ENCODE assay signal across 30 cellular contexts in genomic region chr11:23931443-23931842, GRCh38.
"Had no signal": no experiment of that assay in that cellular context is flagged by ENCODE, and none has a peak within 500 bp of the region (broad histone marks: within the 10 kb centered on the region; RNA-seq: fewer than 3 reads in every experiment).

No MANE protein-coding gene starts in this region.

- H3K27ac ChIP-seq: body of pancreas, cardiac muscle cell, colonic mucosa, esophagus muscularis mucosa, foreskin keratinocyte, gastrocnemius medialis, heart left ventricle had no signal

- H3K36me3 ChIP-seq: cardiac muscle cell, colonic mucosa, esophagus muscularis mucosa, gastrocnemius medialis, heart left ventricle had no signal

- H3K4me1 ChIP-seq: body of pancreas, colonic mucosa, foreskin keratinocyte, gastrocnemius medialis had no signal

- DNase-seq: activated CD4-positive, alpha-beta T cell treated with anti-CD3 and anti-CD28 coated beads for 1 hour; activated CD4-positive, alpha-beta T cell treated with anti-CD3 and anti-CD28 coated beads for 4 hours; activated CD4-positive, alpha-beta T cell treated with anti-CD3 and anti-CD28 coated beads, Interleukin-2, amount 10 ng/mL, durations not matched to agents 7 days and 5 days; activated CD4-positive, alpha-beta T cell treated with anti-CD3 and anti-CD28 coated beads, Interleukin-2, amount 50 U/mL, for 48 hours; activated CD8-positive, alpha-beta memory T cell treated with anti-CD3 and anti-CD28 coated beads for 24 hours; activated CD8-positive, alpha-beta T cell treated with anti-CD3 and anti-CD28 coated beads for 36 hours; activated effector memory CD4-positive, alpha-beta T cell treated with Interleukin-2 at 50 U/mL for 16 hours; activated gamma-delta T cell treated with Interleukin-2 at 50 U/mL for 16 hours; activated naive CD4-positive, alpha-beta T cell treated with anti-CD3 and anti-CD28 coated beads, Interleukin-2, amount 50 U/mL, for 16 hours; activated naive CD4-positive, alpha-beta T cell treated with Interleukin-2 at 50 U/mL for 16 hours; activated T-cell treated with anti-CD3 and anti-CD28 coated beads, Interleukin-2, amount 50 U/mL, for 4 hours; amniotic stem cell; anterior cingulate cortex; body of pancreas; central memory CD4-positive, alpha-beta T cell; cerebellar nuclear complex; colonic mucosa; effector CD8-positive, alpha-beta T cell; endodermal cell; erythroblast; foreskin keratinocyte; gastrocnemius medialis; glutamatergic neuron; heart left ventricle; T-cell; T-helper 9 cell had no signal

- H3K9me3 ChIP-seq: body of pancreas, colonic mucosa, esophagus muscularis mucosa, gastrocnemius medialis had no signal

- H3K4me3 ChIP-seq: body of pancreas, cardiac muscle cell, colonic mucosa, esophagus muscularis mucosa, gastrocnemius medialis, heart left ventricle had no signal

- H3K27me3 ChIP-seq: body of pancreas, cardiac muscle cell, colonic mucosa, esophagus muscularis mucosa, foreskin keratinocyte, gastrocnemius medialis, heart left ventricle had no signal

- ATAC-seq: activated CD8-positive, alpha-beta T cell treated with anti-CD3 and anti-CD28 coated beads for 36 hours; activated T-cell treated with anti-CD3 and anti-CD28 coated beads, Interleukin-2, amount 50 U/mL, for 4 hours; activated T-helper 17 cell treated with anti-CD3 and anti-CD28 coated beads, Interleukin-2, amount 50 U/mL, for 72 hours; body of pancreas; foreskin keratinocyte; gastrocnemius medialis; heart left ventricle; T-cell; WTC11 had no signal
